In genomic region chr15:40290540-40291087, GRCh38 we compare ENCODE assay signal across 13 cellular contexts. TPM values are rescaled to one million over a fixed set of nuclear protein-coding genes. Genes with fewer than 3 reads are reported as not detected.
DNase-seq lines count a peak whose midpoint lies in the region; ATAC-seq, FAIRE-seq and TF ChIP-seq lines count a peak whose summit lies in the region.
"Had no signal": no experiment of that assay in that cellular context is flagged by ENCODE, and none has a peak within 500 bp of the region (broad histone marks: within the 10 kb centered on the region; RNA-seq: fewer than 3 reads in every experiment).

No MANE protein-coding gene starts in this region.

- H3K36me3 ChIP-seq in left ventricle myocardium inferior (no peaks in the 10 kb centered on the region), right atrium auricular region (no peaks in the 10 kb centered on the region), upper lobe of right lung (no peaks in the 10 kb centered on the region)

- no peaks in the 10 kb centered on the region for H3K36me3 Mint-ChIP-seq in mesothelial cell of epicardium
- no peaks in the 10 kb centered on the region for H3K36me3 Mint-ChIP-seq in natural killer cell treated with Interleukin-12 subunit alpha and Interleukin-12 subunit beta and Interleukin-15 and Interleukin-18, amount 100 ng/mL, for 72 hours

- peaks cover 16% of the 10 kb centered on the region for H3K27me3 ChIP-seq in left ventricle myocardium inferior (ENCODE audit: low read depth)
- no peaks in the 10 kb centered on the region for H3K27me3 ChIP-seq in right atrium auricular region
- H3K27me3 ChIP-seq in upper lobe of right lung, result no peaks in the 10 kb centered on the region

- H3K4me1 Mint-ChIP-seq in mesothelial cell of epicardium, result peaks cover 17% of the 10 kb centered on the region
- H3K4me1 Mint-ChIP-seq in natural killer cell treated with Interleukin-12 subunit alpha and Interleukin-12 subunit beta and Interleukin-15 and Interleukin-18, amount 100 ng/mL, for 72 hours (ENCODE audit: low read depth in 2 of 2), result peaks cover 0 to 4% of the 10 kb centered on the region in 2 donors

- H3K9me3 Mint-ChIP-seq in mesothelial cell of epicardium, result no peaks in the 10 kb centered on the region
- H3K9me3 Mint-ChIP-seq in natural killer cell treated with Interleukin-12 subunit alpha and Interleukin-12 subunit beta and Interleukin-15 and Interleukin-18, amount 100 ng/mL, for 72 hours, result no peaks in the 10 kb centered on the region

- DNase-seq in left ventricle myocardium inferior (no peak), right atrium auricular region (ENCODE audit: low spot score) (no peak), epithelial cell of esophagus (ENCODE audit: low read depth) (no peak), mesothelial cell of epicardium (ENCODE audit: low spot score in 2 of 2, unreplicated experiment in 2 of 2) (no peak), upper lobe of right lung (no peak), H54 (ENCODE audit: insufficient read length, low spot score) (no peak), DMS53 (lab: John Stamatoyannopoulos, UW) (no peak)
- DNase-seq in natural killer cell treated with Interleukin-12 subunit alpha and Interleukin-12 subunit beta and Interleukin-15 and Interleukin-18, amount 100 ng/mL, for 72 hours (ENCODE audit: low spot score), result no peak
- DNase-seq: activated CD8-positive, alpha-beta memory T cell treated with anti-CD3 and anti-CD28 coated beads, Interleukin-2, amount 50 U/mL, for 4 hours; DND-41; erythroblast had no signal

- H3K4me1 ChIP-seq in left ventricle myocardium inferior, result peaks cover 64% of the 10 kb centered on the region
- H3K4me1 ChIP-seq in right atrium auricular region, result peaks cover 0 to 50% of the 10 kb centered on the region in 2 donors
- peaks cover 16% of the 10 kb centered on the region for H3K4me1 ChIP-seq in upper lobe of right lung

- no peak for ATAC-seq in upper lobe of right lung
- no peak for ATAC-seq in natural killer cell treated with Interleukin-12 subunit alpha and Interleukin-12 subunit beta and Interleukin-15 and Interleukin-18, amount 100 ng/mL, for 72 hours

- H3K9me3 ChIP-seq in left ventricle myocardium inferior (replicated peaks) (no peaks in the 10 kb centered on the region), right atrium auricular region (no peaks in the 10 kb centered on the region), upper lobe of right lung (no peaks in the 10 kb centered on the region)

- no peak for TF ChIP-seq POLR2A in H54 (IDR thresholded peaks at IDR 0.05; ENCODE audit: low read depth, low read length)

- FAIRE-seq in H54 (lab: Jason Lieb, UNC), result no peak

- H3K4me3 ChIP-seq in left ventricle myocardium inferior (peak overlapping the region; percentile 58), right atrium auricular region (peak overlapping the region in 1 of 2 donors; percentile 43), epithelial cell of esophagus (ENCODE audit: low read length) (peak overlapping the region; percentile 1), upper lobe of right lung (peak overlapping the region; percentile 25)
- H3K4me3 ChIP-seq: lung had no signal

- intact Hi-C loops in left ventricle myocardium inferior (cut with micrococcal nuclease), result no loop called here
- intact Hi-C loops in upper lobe of right lung (cut with DNase I), result no loop called here

- peak overlapping the region; percentile 54 for H3K27ac Mint-ChIP-seq in mesothelial cell of epicardium
- no peak overlapping the region for H3K27ac Mint-ChIP-seq in natural killer cell treated with Interleukin-12 subunit alpha and Interleukin-12 subunit beta and Interleukin-15 and Interleukin-18, amount 100 ng/mL, for 72 hours

- TF ChIP-seq CTCF in left ventricle myocardium inferior (IDR thresholded peaks at IDR 0.05; ENCODE audit: borderline replicate concordance), result no peak
- no peak for TF ChIP-seq CTCF in right atrium auricular region (IDR thresholded peaks at IDR 0.05)
- no peak for TF ChIP-seq CTCF in epithelial cell of esophagus (IDR thresholded peaks at IDR 0.05; ENCODE audit: insufficient read depth, low read depth, low read length, missing control alignments)
- TF ChIP-seq CTCF in mesothelial cell of epicardium (IDR thresholded peaks at IDR 0.05; ENCODE audit: unreplicated experiment), result no peak
- no peak for TF ChIP-seq CTCF in upper lobe of right lung (IDR thresholded peaks at IDR 0.05)

- H3K27me3 Mint-ChIP-seq in mesothelial cell of epicardium (ENCODE audit: low read depth), result peaks cover 35% of the 10 kb centered on the region
- H3K27me3 Mint-ChIP-seq in natural killer cell treated with Interleukin-12 subunit alpha and Interleukin-12 subunit beta and Interleukin-15 and Interleukin-18, amount 100 ng/mL, for 72 hours, result no peaks in the 10 kb centered on the region

- H3K4me3 Mint-ChIP-seq in mesothelial cell of epicardium, result peak overlapping the region; percentile 49
- no peak overlapping the region for H3K4me3 Mint-ChIP-seq in natural killer cell treated with Interleukin-12 subunit alpha and Interleukin-12 subunit beta and Interleukin-15 and Interleukin-18, amount 100 ng/mL, for 72 hours

- H3K27ac ChIP-seq in left ventricle myocardium inferior (replicated peaks) (no peak overlapping the region), right atrium auricular region (no peak overlapping the region), upper lobe of right lung (no peak overlapping the region)

RNA-seq across cellular contexts. Expression of gene ANKRD63, which starts 7.8 kb away (rescaled TPM):
- total RNA-seq in left ventricle myocardium inferior (not detected), right atrium auricular region (1 to 10 TPM in 1 of 2 donors, under 1 TPM in 1; 0.44 to 1.3 TPM), mesothelial cell of epicardium (0.31 to 0.59 TPM (median 0.44 TPM) in 3 replicates), upper lobe of right lung (not detected)
- not detected for total RNA-seq in natural killer cell treated with Interleukin-12 subunit alpha and Interleukin-12 subunit beta and Interleukin-15 and Interleukin-18, amount 100 ng/mL, for 72 hours
- total RNA-seq: HT-29, lung had no signal

RNA-seq across cellular contexts. Expression of gene PLCB2, which starts 17.1 kb away (rescaled TPM):
- 8.5 TPM for total RNA-seq in left ventricle myocardium inferior
- total RNA-seq in right atrium auricular region, result 1 to 10 TPM; 1.9 to 8.4 TPM
- 9.8 to 11.5 TPM (median 10.7 TPM) in 3 replicates for total RNA-seq in mesothelial cell of epicardium
- 61.2 TPM for total RNA-seq in upper lobe of right lung
- total RNA-seq in natural killer cell treated with Interleukin-12 subunit alpha and Interleukin-12 subunit beta and Interleukin-15 and Interleukin-18, amount 100 ng/mL, for 72 hours, result 100 to 1,000 TPM in 1 of 2 donors, 10 to 100 TPM in 1; 90.5 to 109 TPM

RNA-seq across cellular contexts. Expression of gene INAFM2, which starts 32.9 kb away (rescaled TPM):
- total RNA-seq in left ventricle myocardium inferior, result 52.7 TPM
- 10 to 100 TPM; 45.5 to 48.9 TPM for total RNA-seq in right atrium auricular region
- 19.2 to 23.1 TPM (median 21.9 TPM) in 3 replicates for total RNA-seq in mesothelial cell of epicardium
- 39.5 TPM for total RNA-seq in upper lobe of right lung
- total RNA-seq in natural killer cell treated with Interleukin-12 subunit alpha and Interleukin-12 subunit beta and Interleukin-15 and Interleukin-18, amount 100 ng/mL, for 72 hours, result 10 to 100 TPM; 16.7 to 17.5 TPM

RNA-seq across cellular contexts. Expression of gene CCDC9B, which starts 50.1 kb away (rescaled TPM):
- 155 TPM for total RNA-seq in left ventricle myocardium inferior
- total RNA-seq in right atrium auricular region, result 10 to 100 TPM; 31.8 to 32.2 TPM
- 23.4 to 26.9 TPM (median 26.1 TPM) in 3 replicates for total RNA-seq in mesothelial cell of epicardium
- total RNA-seq in upper lobe of right lung, result 72.5 TPM
- under 1 TPM; 0.29 to 0.47 TPM for total RNA-seq in natural killer cell treated with Interleukin-12 subunit alpha and Interleukin-12 subunit beta and Interleukin-15 and Interleukin-18, amount 100 ng/mL, for 72 hours

RNA-seq across cellular contexts. Expression of gene PAK6, which starts 51.8 kb away (rescaled TPM):
- total RNA-seq in left ventricle myocardium inferior, result 8.2 TPM
- 10 to 100 TPM; 15.3 to 32.5 TPM for total RNA-seq in right atrium auricular region
- total RNA-seq in mesothelial cell of epicardium, result 10.1 to 11.1 TPM (median 10.2 TPM) in 3 replicates
- 5.7 TPM for total RNA-seq in upper lobe of right lung
- 1 to 10 TPM; 1.9 to 2.9 TPM for total RNA-seq in natural killer cell treated with Interleukin-12 subunit alpha and Interleukin-12 subunit beta and Interleukin-15 and Interleukin-18, amount 100 ng/mL, for 72 hours
